ENCODE assay signal across 12 cellular contexts in the genomic region with DNA sequence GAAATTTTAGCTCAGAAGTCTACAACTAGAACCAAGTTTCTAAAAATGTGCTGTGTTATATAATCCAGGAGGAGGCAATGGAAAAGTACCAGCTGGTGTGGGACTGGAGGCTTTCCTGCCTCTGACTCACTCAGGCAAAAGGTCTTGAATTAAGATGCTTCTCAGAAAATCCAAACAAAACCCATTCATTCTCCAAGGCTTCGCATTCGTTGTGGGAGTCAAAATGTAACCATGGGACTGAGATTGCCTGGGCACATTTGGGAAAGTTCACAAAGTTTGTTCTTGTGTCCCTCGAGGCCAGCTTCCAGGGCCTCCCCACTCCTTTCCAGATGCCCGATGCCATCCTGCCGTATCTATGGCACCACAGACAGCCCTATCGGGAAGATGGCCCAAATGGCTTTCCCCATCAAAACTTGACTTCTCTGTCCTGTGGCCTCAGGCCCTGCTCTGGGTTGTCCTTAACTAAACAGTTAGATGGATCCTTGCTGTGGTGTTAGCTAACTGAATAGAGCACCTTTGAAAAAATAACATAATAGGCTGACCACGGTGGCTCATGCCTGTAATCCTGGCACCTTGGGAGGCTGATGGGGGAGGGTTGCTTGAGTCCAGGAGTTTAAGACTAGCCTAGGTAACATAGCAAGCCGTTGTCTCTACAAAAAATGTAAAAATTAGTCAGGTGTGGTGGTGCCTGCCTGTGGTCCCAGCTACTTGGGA.
DNase-seq lines count a peak whose midpoint lies in the region; FAIRE-seq lines count a peak whose summit lies in the region.
"Had no signal": no experiment of that assay in that cellular context is flagged by ENCODE, and none has a peak within 500 bp of the region (broad histone marks: within the 10 kb centered on the region; RNA-seq: fewer than 3 reads in every experiment).

No MANE protein-coding gene starts in this region.

- H4K91ac ChIP-seq in mesenchymal stem cell (ENCODE audit: low read length): peak overlapping the region; percentile 22

- peak; percentile 52 for DNase-seq in activated CD8-positive, alpha-beta memory T cell treated with anti-CD3 and anti-CD28 coated beads for 24 hours
- no peak for DNase-seq in activated CD8-positive, alpha-beta memory T cell treated with anti-CD3 and anti-CD28 coated beads, Interleukin-2, amount 50 U/mL, for 48 hours
- DNase-seq in dermis blood vessel endothelial cell (peak; percentile 77), mesenchymal stem cell (peak; percentile 73), urothelium cell line (ENCODE audit: low spot score) (peak; percentile 55), NCI-H1694 (lab: John Stamatoyannopoulos, UW) (no peak), GOT3 (lab: John Stamatoyannopoulos, UW) (no peak)
- DNase-seq in NK-92 treated with Interleukin-12 subunit alpha and Interleukin-12 subunit beta, amount 100 ng/mL, for 24 hours (lab: John Stamatoyannopoulos, UW): no peak
- DNase-seq: activated CD8-positive, alpha-beta T cell treated with anti-CD3 and anti-CD28 coated beads, Interleukin-2, amount 10 ng/mL, durations not matched to agents 7 days and 5 days; kidney glomerular epithelial cell; NCI-H146 had no signal

- peak overlapping the region in 1 of 2 experiments; percentile 71 for H3K14ac ChIP-seq in mesenchymal stem cell (ENCODE audit: low read length in 2 of 2)

- H4K8ac ChIP-seq in mesenchymal stem cell (ENCODE audit: low read length): no peak overlapping the region

- 68% methylated on average over 8 of the region's 8 CpGs for WGBS in mesenchymal stem cell

- H3K79me1 ChIP-seq in mesenchymal stem cell (replicated peaks; ENCODE audit: low read length, poor library complexity, severe bottlenecking): no peaks in the 10 kb centered on the region

- peak overlapping the region in 1 of 2 experiments; percentile 11 for H3K4ac ChIP-seq in mesenchymal stem cell (ENCODE audit: low read depth in 1 of 2, low read length in 2 of 2)

- peak overlapping the region; percentile 61 for H3K27ac ChIP-seq in mesenchymal stem cell (ENCODE audit: low read length, poor library complexity, severe bottlenecking)

- FAIRE-seq in urothelium cell line (lab: Jason Lieb, UNC): no peak
- FAIRE-seq: A204.1 had no signal

- H3K27me3 ChIP-seq in mesenchymal stem cell (ENCODE audit: control insufficient read depth in 1 of 2, insufficient read depth in 1 of 2, low read length in 2 of 2): no peaks in the 10 kb centered on the region

- peak overlapping the region in 1 of 2 experiments; percentile 7 for H3K4me3 ChIP-seq in mesenchymal stem cell (ENCODE audit: insufficient read depth in 1 of 2, low read depth in 1 of 2, low read length in 2 of 2)

- H3K36me3 ChIP-seq in mesenchymal stem cell (ENCODE audit: control insufficient read depth in 1 of 2, insufficient read depth in 2 of 2, low read depth in 1 of 2, low read length in 2 of 2): no peaks in the 10 kb centered on the region

- H2BK120ac ChIP-seq in mesenchymal stem cell (ENCODE audit: low read depth, low read length): no peak overlapping the region

- H3K23ac ChIP-seq in mesenchymal stem cell (ENCODE audit: low read length in 2 of 2): no peak overlapping the region

- H2BK5ac ChIP-seq in mesenchymal stem cell (ENCODE audit: low read depth, low read length, poor library complexity, severe bottlenecking): peak overlapping the region; percentile 67

- peaks cover 9% of the 10 kb centered on the region for H3K9me3 ChIP-seq in mesenchymal stem cell (ENCODE audit: control insufficient read depth, low read length)

- H3K9ac ChIP-seq in mesenchymal stem cell (ENCODE audit: low read length): no peak overlapping the region

- H2AK5ac ChIP-seq in mesenchymal stem cell (ENCODE audit: low read length, severe bottlenecking): peak overlapping the region; percentile 72

- no peak overlapping the region for H2BK12ac ChIP-seq in mesenchymal stem cell (ENCODE audit: low read length in 2 of 2)

- peak overlapping the region; percentile 1 to 83 for H3K18ac ChIP-seq in mesenchymal stem cell (ENCODE audit: low read depth in 1 of 2, low read length in 2 of 2)

- H3K4me1 ChIP-seq in mesenchymal stem cell (ENCODE audit: control insufficient read depth, insufficient read depth, low read depth, low read length): peaks cover 9% of the 10 kb centered on the region

- no peak overlapping the region for H3K4me2 ChIP-seq in mesenchymal stem cell (ENCODE audit: low read length, poor library complexity, severe bottlenecking)

- H2BK15ac ChIP-seq in mesenchymal stem cell (ENCODE audit: low read depth, poor library complexity, severe bottlenecking): no peak overlapping the region

- H2AFZ ChIP-seq in mesenchymal stem cell (ENCODE audit: low read depth, low read length): no peak overlapping the region

Comparison
In these comparisons a context has a peak if more than half of its experiments do, and no peak if none do; other contexts are left out.
1. DNase-seq: peak in activated CD8-positive, alpha-beta memory T cell treated with anti-CD3 and anti-CD28 coated beads for 24 hours (single experiment), dermis blood vessel endothelial cell (single experiment), mesenchymal stem cell (single experiment) and urothelium cell line (single experiment); none in activated CD8-positive, alpha-beta memory T cell treated with anti-CD3 and anti-CD28 coated beads, Interleukin-2, amount 50 U/mL, for 48 hours (single experiment), NK-92 treated with Interleukin-12 subunit alpha and Interleukin-12 subunit beta, amount 100 ng/mL, for 24 hours (single experiment), NCI-H1694 (single experiment) and GOT3 (single experiment).